1 cellular context compared by ENCODE assay signal in genomic region chr13:113138792-113139551, GRCh38.
TF ChIP-seq lines count a peak whose summit lies in the region.

No MANE protein-coding gene starts in this region.

TF ChIP-seq in SK-N-SH treated with all-trans-retinoic acid at 6 μM for 48 hours, 23 proteins besides CTCF, POLR2A, EP300 and RAD21 (continued from another document):
- no peak for TF ChIP-seq TSHZ2 (CRISPR knock-in tag; IDR thresholded peaks at IDR 0.05)
- TF ChIP-seq, protein P1, sequence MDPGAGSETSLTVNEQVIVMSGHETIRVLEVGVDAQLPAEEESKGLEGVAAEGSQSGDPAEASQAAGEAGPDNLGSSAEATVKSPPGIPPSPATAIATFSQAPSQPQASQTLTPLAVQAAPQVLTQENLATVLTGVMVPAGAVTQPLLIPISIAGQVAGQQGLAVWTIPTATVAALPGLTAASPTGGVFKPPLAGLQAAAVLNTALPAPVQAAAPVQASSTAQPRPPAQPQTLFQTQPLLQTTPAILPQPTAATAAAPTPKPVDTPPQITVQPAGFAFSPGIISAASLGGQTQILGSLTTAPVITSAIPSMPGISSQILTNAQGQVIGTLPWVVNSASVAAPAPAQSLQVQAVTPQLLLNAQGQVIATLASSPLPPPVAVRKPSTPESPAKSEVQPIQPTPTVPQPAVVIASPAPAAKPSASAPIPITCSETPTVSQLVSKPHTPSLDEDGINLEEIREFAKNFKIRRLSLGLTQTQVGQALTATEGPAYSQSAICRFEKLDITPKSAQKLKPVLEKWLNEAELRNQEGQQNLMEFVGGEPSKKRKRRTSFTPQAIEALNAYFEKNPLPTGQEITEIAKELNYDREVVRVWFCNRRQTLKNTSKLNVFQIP (CRISPR knock-in tag; IDR thresholded peaks at IDR 0.05; ENCODE audit: borderline replicate concordance, low read depth): no peak
- TF ChIP-seq ZFP3 (CRISPR knock-in tag; IDR thresholded peaks at IDR 0.05): no peak
- no peak for TF ChIP-seq OSR1 (CRISPR knock-in tag; IDR thresholded peaks at IDR 0.05)
- TF ChIP-seq PPARA (CRISPR knock-in tag; IDR thresholded peaks at IDR 0.05; ENCODE audit: borderline replicate concordance): no peak
- TF ChIP-seq RARB (CRISPR knock-in tag; IDR thresholded peaks at IDR 0.05): no peak
- TF ChIP-seq ZC3H10 (CRISPR knock-in tag; IDR thresholded peaks at IDR 0.05): no peak
TF ChIP-seq in SK-N-SH treated with all-trans-retinoic acid at 6 μM for 48 hours: peak in this region for 0.
